Comparison of ENCODE assay signal across 8 cellular contexts in genomic region chr10:57338823-57339558, GRCh38.
A peak's percentile ranks its signal among the peaks of the same experiment; 100 is the strongest.
DNase-seq lines count a peak whose midpoint lies in the region; ATAC-seq and TF ChIP-seq lines count a peak whose summit lies in the region.

No MANE protein-coding gene starts in this region.

- peak; percentile 92 for TF ChIP-seq CTCF in neural crest cell (conservative IDR thresholded peaks at IDR 0.05)

- ATAC-seq in HG02852 (IDR thresholded peaks at IDR 0.05; ENCODE audit: unreplicated experiment), result peak; percentile 56

- H3K27me3 Mint-ChIP-seq in neural crest cell (ENCODE audit: low read depth), result no peaks in the 10 kb centered on the region

- peaks cover 6% of the 10 kb centered on the region for H3K36me3 Mint-ChIP-seq in neural crest cell (ENCODE audit: low read depth)

- H3K27ac Mint-ChIP-seq in neural crest cell (ENCODE audit: unreplicated experiment), result no peak overlapping the region

- peak; percentile 6 for DNase-seq in stimulated activated CD4-positive, alpha-beta T cell treated with anti-CD3 and anti-CD28 coated beads, Interleukin-4, amount 100 ng/mL, for 24 hours
- no peak for DNase-seq in stimulated activated CD4-positive, alpha-beta T cell treated with anti-CD3 and anti-CD28 coated beads, Interleukin-4, amount 100 ng/mL, for 1 hour
- DNase-seq in NCI-H82 (lab: John Stamatoyannopoulos, UW) (peak; percentile 39), dermis microvascular lymphatic vessel endothelial cell (ENCODE audit: low read depth in 2 of 2) (peak; percentile 12 to 30), neural crest cell (ENCODE audit: low read depth, low spot score) (peak; percentile 23), anterior cingulate cortex (lab: John Stamatoyannopoulos, UW) (no peak)
- DNase-seq in activated effector memory CD4-positive, alpha-beta T cell treated with Interleukin-2 at 50 U/mL for 16 hours, result no peak

- no peak overlapping the region for H3K4me3 Mint-ChIP-seq in neural crest cell

- H3K4me1 Mint-ChIP-seq in neural crest cell, result no peaks in the 10 kb centered on the region

- H3K9me3 Mint-ChIP-seq in neural crest cell, result no peaks in the 10 kb centered on the region

Comparison
In these comparisons a context has a peak if more than half of its experiments do, and no peak if none do; other contexts are left out.
1. DNase-seq: peak in stimulated activated CD4-positive, alpha-beta T cell treated with anti-CD3 and anti-CD28 coated beads, Interleukin-4, amount 100 ng/mL, for 24 hours (single experiment), NCI-H82 (single experiment), dermis microvascular lymphatic vessel endothelial cell (2 of 2) and neural crest cell (single experiment); none in stimulated activated CD4-positive, alpha-beta T cell treated with anti-CD3 and anti-CD28 coated beads, Interleukin-4, amount 100 ng/mL, for 1 hour (single experiment), activated effector memory CD4-positive, alpha-beta T cell treated with Interleukin-2 at 50 U/mL for 16 hours (single experiment) and anterior cingulate cortex (0 of 58).